In the genomic region with DNA sequence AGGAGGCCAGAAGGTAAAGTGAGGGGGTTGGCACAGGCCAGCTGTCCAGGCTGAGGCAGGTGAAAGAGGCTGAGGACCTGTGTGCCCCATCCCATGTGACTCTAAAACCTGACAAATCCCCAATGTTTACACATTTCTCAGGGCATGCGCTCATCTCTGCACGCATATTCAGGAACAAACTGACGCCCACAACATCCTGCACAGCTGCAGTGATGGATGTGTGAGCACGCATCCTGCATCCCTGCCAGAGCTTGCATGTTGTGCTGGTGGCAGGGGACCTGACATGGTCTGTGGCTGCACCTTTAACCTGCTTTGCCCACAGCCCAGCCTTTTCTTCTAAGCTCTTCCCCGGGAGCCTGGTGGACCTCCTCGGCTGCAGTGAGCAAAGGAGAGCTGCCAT, we compare ENCODE assay signal across 12 cellular contexts.
DNase-seq lines count a peak whose midpoint lies in the region; ATAC-seq and TF ChIP-seq lines count a peak whose summit lies in the region.
"Had no signal": no experiment of that assay in that cellular context is flagged by ENCODE, and none has a peak within 500 bp of the region (broad histone marks: within the 10 kb centered on the region; RNA-seq: fewer than 3 reads in every experiment).

No MANE protein-coding gene starts in this region.

- CTCF ChIA-PET in activated B cell treated with CpG ODN at 0.5 μM for 24 hours (lab: Charles Lee): interaction anchor here (0.8 to 3.4 kb wide), 3 partner anchors 18 to 283 kb away, joined by 3 to 21 read pairs (median 7); no protein-coding TSS in a partner anchor

- H3K4me1 ChIP-seq in spleen: peaks cover 0 to 31% (median 0%) of the 10 kb centered on the region in 6 donors

- intact Hi-C loops in activated B cell treated with CpG ODN at 0.5 μM for 24 hours (cut with micrococcal nuclease) (loop anchor here (5.0 kb wide), 1 partner anchor 433 kb away; a partner anchor contains a TSS), spleen (cut with DNase I; ENCODE audit: low total_unique reads) (no loop called here)

- WGBS in spleen, 5 donors: 29 to 46% (median 32%) methylated on average over 6 of the region's 6 CpGs

- POLR2A ChIA-PET in activated B cell treated with CpG ODN at 0.5 μM for 24 hours (lab: Charles Lee): interaction anchor here (3.6 kb wide), 1 partner anchor 18 kb away, joined by 24 read pairs; no protein-coding TSS in a partner anchor

- no peak for TF ChIP-seq POLR2A in spleen (IDR thresholded peaks at IDR 0.05)

- ATAC-seq in GM21529 (IDR thresholded peaks at IDR 0.05; ENCODE audit: unreplicated experiment) (peak; percentile 61), activated B cell treated with CpG ODN at 0.5 μM for 24 hours (ENCODE audit: low read depth) (peak; percentile 15)

- no peaks in the 10 kb centered on the region for H3K9me3 ChIP-seq in spleen

- no peaks in the 10 kb centered on the region for H3K36me3 ChIP-seq in spleen

- H3K27me3 Mint-ChIP-seq in activated B cell treated with CpG ODN at 0.5 μM for 24 hours (peaks cover 9% of the 10 kb centered on the region), type B pancreatic cell (no peaks in the 10 kb centered on the region)

- DNase-seq in DMS53 treated with DMSO at 0.1 percent for 48 hours (lab: John Stamatoyannopoulos, UW; ENCODE audit: unreplicated experiment): peak; percentile 99
- DNase-seq in activated B cell treated with CpG ODN at 0.5 μM for 24 hours: no peak
- DNase-seq in spleen: peak; percentile 78
- DNase-seq in midbrain (lab: John Stamatoyannopoulos, UW): no peak
- no peak for DNase-seq in type B pancreatic cell (ENCODE audit: extremely low spot score, unreplicated experiment)
- DNase-seq in retina: no peak
- no peak for DNase-seq in glomerular visceral epithelial cell (ENCODE audit: extremely low spot score)
- DNase-seq: glutamatergic neuron, mesendoderm, NCI-H1105, T1000 had no signal

- peak overlapping the region; percentile 85 for H3K27ac Mint-ChIP-seq in activated B cell treated with CpG ODN at 0.5 μM for 24 hours
- H3K27ac Mint-ChIP-seq in type B pancreatic cell: no peak overlapping the region

- TF ChIP-seq CTCF in activated B cell treated with CpG ODN at 0.5 μM for 24 hours (IDR thresholded peaks at IDR 0.05) (no peak), spleen (IDR thresholded peaks at IDR 0.05 in 8 of 11, conservative IDR thresholded peaks at IDR 0.05 in 3 of 11) (no peak), type B pancreatic cell (conservative IDR thresholded peaks at IDR 0.05) (no peak)

- H3K27me3 ChIP-seq in spleen (replicated peaks in 1 of 7): peaks cover 0 to 4% (median 0%) of the 10 kb centered on the region in 7 donors

- no peak overlapping the region for H3K4me3 ChIP-seq in spleen

- H3K27ac ChIP-seq in spleen: peak overlapping the region in 4 of 8 donors; percentile 50 to 75 (median 70)

- H3K36me3 Mint-ChIP-seq in activated B cell treated with CpG ODN at 0.5 μM for 24 hours (ENCODE audit: low read depth): no peaks in the 10 kb centered on the region
- no peaks in the 10 kb centered on the region for H3K36me3 Mint-ChIP-seq in type B pancreatic cell

- H3K9me3 Mint-ChIP-seq in activated B cell treated with CpG ODN at 0.5 μM for 24 hours (no peaks in the 10 kb centered on the region), type B pancreatic cell (no peaks in the 10 kb centered on the region)

- H3K4me1 Mint-ChIP-seq in activated B cell treated with CpG ODN at 0.5 μM for 24 hours: peaks cover 57% of the 10 kb centered on the region
- H3K4me1 Mint-ChIP-seq in type B pancreatic cell (ENCODE audit: unreplicated experiment): no peaks in the 10 kb centered on the region

- H3K4me3 Mint-ChIP-seq in activated B cell treated with CpG ODN at 0.5 μM for 24 hours: peak overlapping the region; percentile 29
- no peak overlapping the region for H3K4me3 Mint-ChIP-seq in type B pancreatic cell

Comparison
In these comparisons a context has a peak if more than half of its experiments do, and no peak if none do; other contexts are left out.
1. DNase-seq: peak in DMS53 treated with DMSO at 0.1 percent for 48 hours (single experiment) and spleen (single experiment); none in activated B cell treated with CpG ODN at 0.5 μM for 24 hours (single experiment), midbrain (single experiment), type B pancreatic cell (single experiment), retina (single experiment) and glomerular visceral epithelial cell (single experiment).